20 cellular contexts compared by ENCODE assay signal in genomic region chr2:13884271-13884976, GRCh38.
DNase-seq lines count a peak whose midpoint lies in the region; ATAC-seq, FAIRE-seq and TF ChIP-seq lines count a peak whose summit lies in the region.
"Had no signal": no experiment of that assay in that cellular context is flagged by ENCODE, and none has a peak within 500 bp of the region (broad histone marks: within the 10 kb centered on the region; RNA-seq: fewer than 3 reads in every experiment).

No MANE protein-coding gene starts in this region.

- peak; percentile 53 for FAIRE-seq in D721Med (lab: Jason Lieb, UNC)

- TF ChIP-seq CTCF in D721Med (IDR thresholded peaks at IDR 0.05; ENCODE audit: insufficient read depth, missing control alignments) = peak; percentile 15

- no peak for DNase-seq in D721Med (ENCODE audit: insufficient read length, low spot score)
- peak; percentile 1 for DNase-seq in HT1080 (ENCODE audit: low read depth)
- peak; percentile 13 for DNase-seq in amniotic stem cell (lab: John Stamatoyannopoulos, UW)
- peak; percentile 5 for DNase-seq in fibroblast of peridontal ligament (ENCODE audit: extremely low read depth)
- DNase-seq in occipital lobe (lab: John Stamatoyannopoulos, UW) = no peak
- no peak for DNase-seq in AG08396 (ENCODE audit: low spot score)
- DNase-seq: activated CD4-positive, alpha-beta T cell treated with anti-CD3 and anti-CD28 coated beads, Interleukin-2, amount 10 ng/mL, durations not matched to agents 7 days and 5 days; dermis blood vessel endothelial cell; H9; hypothalamus; islet precursor cell; MG63; NCI-H1694; NCI-H226; NCI-H774; psoas muscle; SIG-M5 had no signal

- ATAC-seq in HG03196 (IDR thresholded peaks at IDR 0.05; ENCODE audit: unreplicated experiment) (no peak), HG03045 (IDR thresholded peaks at IDR 0.05; ENCODE audit: unreplicated experiment) (no peak)
- ATAC-seq: gastroesophageal sphincter, psoas muscle had no signal

Comparison
In these comparisons a context has a peak if more than half of its experiments do, and no peak if none do; other contexts are left out.
1. DNase-seq: peak in HT1080 (single experiment), amniotic stem cell (single experiment) and fibroblast of peridontal ligament (single experiment); none in D721Med (single experiment), occipital lobe (single experiment) and AG08396 (single experiment).